In the genomic region with DNA sequence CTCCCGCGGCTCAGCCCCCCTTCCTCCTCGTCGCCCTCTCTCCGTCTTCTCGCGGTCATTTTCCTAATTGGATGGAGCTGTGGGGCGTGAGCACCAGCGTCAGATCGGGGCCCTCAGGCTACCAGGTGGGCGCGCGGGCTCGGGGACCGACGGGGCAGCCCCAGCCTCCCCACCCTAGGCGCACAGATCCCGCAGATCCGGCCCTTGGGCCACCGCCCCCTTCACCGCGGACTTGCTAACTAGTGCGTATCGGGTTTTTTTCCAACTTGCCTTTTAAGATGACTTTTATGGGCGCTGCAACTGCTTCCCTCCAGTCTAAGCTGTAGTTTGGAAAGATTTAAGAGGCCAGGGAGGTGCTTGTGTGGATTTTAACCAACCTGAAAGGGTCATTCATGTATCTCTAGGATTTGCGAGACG, we compare ENCODE assay signal across 8 cellular contexts. TPM values are rescaled to one million over a fixed set of nuclear protein-coding genes. Genes with fewer than 3 reads are reported as not detected.
DNase-seq lines count a peak whose midpoint lies in the region; ATAC-seq and TF ChIP-seq lines count a peak whose summit lies in the region.

No MANE protein-coding gene starts in this region.

- H3K4me3 Mint-ChIP-seq in brain: peak overlapping the region; percentile 87 to 89 (median 88)
- H3K4me3 Mint-ChIP-seq in immature natural killer cell: peak overlapping the region; percentile 83 to 90 (median 87)

- H3K36me3 Mint-ChIP-seq in brain (no peaks in the 10 kb centered on the region), immature natural killer cell (no peaks in the 10 kb centered on the region)

- H3K27me3 Mint-ChIP-seq in brain (peaks cover 4% of the 10 kb centered on the region), immature natural killer cell (ENCODE audit: low read depth in 3 of 3) (peaks cover 15 to 26% (median 26%) of the 10 kb centered on the region in 3 donors)

- peaks cover 64% of the 10 kb centered on the region for H3K4me1 Mint-ChIP-seq in brain
- H3K4me1 Mint-ChIP-seq in immature natural killer cell: peaks cover 63 to 70% of the 10 kb centered on the region in 2 donors

- DNase-seq in GM04504 (ENCODE audit: low read depth): peak; percentile 11
- DNase-seq in RPMI8226: peak; percentile 49
- peak; percentile 57 to 67 (median 57) for DNase-seq in immature natural killer cell
- peak; percentile 30 for DNase-seq in stimulated activated CD4-positive, alpha-beta T cell treated with anti-CD3 and anti-CD28 coated beads, Interleukin-1b, Interleukin-23, amount 100 ng/mL, for 48 hours

- ATAC-seq in HG02588 (IDR thresholded peaks at IDR 0.05; ENCODE audit: unreplicated experiment) (peak; percentile 31), HG02840 (IDR thresholded peaks at IDR 0.05; ENCODE audit: low FRiP score, unreplicated experiment) (no peak), HG03565 (IDR thresholded peaks at IDR 0.05; ENCODE audit: unreplicated experiment) (no peak)

- H3K27ac Mint-ChIP-seq in brain (peak overlapping the region; percentile 77 to 98 (median 92)), immature natural killer cell (peak overlapping the region; percentile 85 to 95 (median 94))

- no peaks in the 10 kb centered on the region for H3K9me3 Mint-ChIP-seq in brain
- H3K9me3 Mint-ChIP-seq in immature natural killer cell: no peaks in the 10 kb centered on the region

- no peak for TF ChIP-seq CTCF in brain (conservative IDR thresholded peaks at IDR 0.05)

RNA-seq across cellular contexts. Expression of a gene that starts 1.3 kb away (rescaled TPM):
- polyA plus RNA-seq in brain (ENCODE audit: insufficient read depth, low read depth, low replicate concordance) (8.6 TPM), immature natural killer cell (1 to 10 TPM; 1.7 to 3.4 (median 2.3) TPM)
